9 cellular contexts compared by ENCODE assay signal in the genomic region with DNA sequence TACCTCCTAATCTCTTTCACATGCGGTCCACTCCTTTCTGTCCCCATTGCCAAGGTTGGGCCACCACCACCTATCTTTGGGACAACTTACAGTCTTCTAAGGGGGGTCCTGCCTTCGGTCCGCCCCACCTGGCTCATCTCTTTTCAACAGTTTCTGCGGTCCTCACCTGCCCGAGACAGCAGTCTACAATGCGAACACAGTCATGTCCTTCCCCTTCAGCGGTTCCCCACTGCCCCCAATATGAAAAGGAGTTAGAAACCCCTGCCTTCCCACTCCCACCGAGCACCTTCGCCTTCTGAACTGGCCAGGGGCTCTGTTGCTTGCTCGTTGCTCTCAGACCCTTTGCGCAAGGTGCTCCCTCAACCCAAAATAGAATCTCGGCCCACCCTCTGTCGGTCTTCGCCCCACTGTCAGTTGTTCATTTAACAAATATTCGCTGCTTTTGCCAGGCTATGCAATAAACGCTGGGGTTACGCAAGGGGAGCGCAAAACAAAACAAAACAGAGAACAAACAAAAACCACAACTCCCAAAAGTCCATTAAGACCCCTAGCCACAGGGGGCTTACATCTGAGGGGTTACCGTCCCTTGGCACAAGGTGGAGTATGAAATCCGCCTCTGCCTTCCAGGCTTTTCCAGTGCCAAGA. TPM values are rescaled to one million over a fixed set of nuclear protein-coding genes. Genes with fewer than 3 reads are reported as not detected.
DNase-seq lines count a peak whose midpoint lies in the region; ATAC-seq, FAIRE-seq and TF ChIP-seq lines count a peak whose summit lies in the region.
"Had no signal": no experiment of that assay in that cellular context is flagged by ENCODE, and none has a peak within 500 bp of the region (broad histone marks: within the 10 kb centered on the region; RNA-seq: fewer than 3 reads in every experiment).

No MANE protein-coding gene starts in this region.

- TF ChIP-seq CTCF in HCT116 (IDR thresholded peaks at IDR 0.05 in 2 of 3, conservative IDR thresholded peaks at IDR 0.05 in 1 of 3; ENCODE audit: borderline replicate concordance in 1 of 3, insufficient read depth in 1 of 3, low read depth in 2 of 3, low read length in 2 of 3), result no peak

- peak overlapping the region; percentile 76 to 78 for H3K4me3 ChIP-seq in HCT116 (replicated peaks in 1 of 2; ENCODE audit: low read depth in 1 of 2, low read length in 2 of 2)
- H3K4me3 ChIP-seq in right cardiac atrium (ENCODE audit: low read length), result peak overlapping the region; percentile 51
- H3K4me3 ChIP-seq in small intestine (ENCODE audit: low read depth in 1 of 2, low read length in 2 of 2), result peak overlapping the region; percentile 67 to 68

- WGBS in right cardiac atrium, result 27% methylated on average over 20 of the region's 20 CpGs
- WGBS in small intestine, 3 donors, result 26 to 34% (median 28%) methylated on average over 20 of the region's 20 CpGs

- peak overlapping the region; percentile 78 for H3K4me2 ChIP-seq in HCT116 (ENCODE audit: low read length)

- peak overlapping the region; percentile 79 for H3K9ac ChIP-seq in HCT116 (ENCODE audit: low read length)

- TSS peak; percentile 92 for BruUV-seq in HCT116 (replicated peaks; lab: Mats Ljungman, UMichigan)

- H3K27ac Mint-ChIP-seq in activated T-helper 17 cell treated with anti-CD3 and anti-CD28 coated beads, Interleukin-2, amount 50 U/mL, for 72 hours, result peak overlapping the region; percentile 94

- TF ChIP-seq RAD21 in HCT116 (IDR thresholded peaks at IDR 0.05; ENCODE audit: low read depth), result no peak

- H3K4me3 Mint-ChIP-seq in activated T-helper 17 cell treated with anti-CD3 and anti-CD28 coated beads, Interleukin-2, amount 50 U/mL, for 72 hours, result peak overlapping the region; percentile 99

- RAD21 ChIA-PET in HCT116 (lab: Charles Lee; ENCODE audit: low non-redundant PET in 1 of 2, low total read pairs in 2 of 2, uncharacterized antibody in 2 of 2, unreplicated experiment in 2 of 2), result interaction anchor here (1.0 to 3.0 kb wide), 2 partner anchors 36 kb away, joined by 6 to 10 read pairs; no protein-coding TSS in a partner anchor

- H3K27me3 ChIP-seq in HCT116 (ENCODE audit: insufficient read depth, low read length), result no peaks in the 10 kb centered on the region
- no peaks in the 10 kb centered on the region for H3K27me3 ChIP-seq in right cardiac atrium (ENCODE audit: control insufficient read depth, insufficient read depth)
- H3K27me3 ChIP-seq in small intestine (ENCODE audit: control insufficient read depth in 2 of 2, insufficient read depth in 2 of 2, low read length in 2 of 2), result no peaks in the 10 kb centered on the region

- H3K36me3 ChIP-seq in HCT116 (ENCODE audit: control insufficient read depth in 1 of 2, insufficient read depth in 2 of 2, low read length in 2 of 2) (peaks cover 3 to 9% of the 10 kb centered on the region in 2 experiments), small intestine (ENCODE audit: control insufficient read depth in 2 of 2, insufficient read depth in 2 of 2, low read length in 2 of 2) (no peaks in the 10 kb centered on the region)

- H3K4me1 ChIP-seq in HCT116 (ENCODE audit: control insufficient read depth in 1 of 2, insufficient read depth in 2 of 2, low read length in 2 of 2), result peaks cover 4 to 17% of the 10 kb centered on the region in 2 experiments; a peak in 3 of 4 replicates
- peaks cover 2% of the 10 kb centered on the region for H3K4me1 ChIP-seq in right cardiac atrium (ENCODE audit: control insufficient read depth, insufficient read depth, low read length)
- H3K4me1 ChIP-seq in small intestine (ENCODE audit: control insufficient read depth in 2 of 2, insufficient read depth in 1 of 2, low read depth in 1 of 2, low read length in 1 of 2), result peaks cover 0 to 4% of the 10 kb centered on the region in 2 donors

- H3K4me1 Mint-ChIP-seq in activated T-helper 17 cell treated with anti-CD3 and anti-CD28 coated beads, Interleukin-2, amount 50 U/mL, for 72 hours, result peaks cover 23% of the 10 kb centered on the region

- no peak for ATAC-seq in HCT116
- ATAC-seq in activated T-helper 17 cell treated with anti-CD3 and anti-CD28 coated beads, Interleukin-2, amount 50 U/mL, for 72 hours (replicated peaks), result no peak
- peak; percentile 40 to 46 for ATAC-seq in right cardiac atrium
- no peak for ATAC-seq in HG03565 (IDR thresholded peaks at IDR 0.05; ENCODE audit: unreplicated experiment)

- CTCF ChIA-PET in HCT116 (lab: Charles Lee), result interaction anchor here (1.0 to 2.3 kb wide), 2 partner anchors 10 to 37 kb away, joined by 3 to 20 read pairs; no protein-coding TSS in a partner anchor

- no peaks in the 10 kb centered on the region for H3K9me2 ChIP-seq in HCT116 (ENCODE audit: insufficient read depth)

- peaks cover 0 to 4% of the 10 kb centered on the region in 2 experiments; a peak in 1 of 4 replicates for H3K9me3 ChIP-seq in HCT116 (ENCODE audit: control insufficient read depth in 1 of 2, insufficient read depth in 1 of 2, low read depth in 1 of 2, low read length in 2 of 2)
- no peaks in the 10 kb centered on the region for H3K9me3 ChIP-seq in right cardiac atrium (ENCODE audit: control insufficient read depth, low read length)
- H3K9me3 ChIP-seq in small intestine (ENCODE audit: control insufficient read depth, low read depth), result no peaks in the 10 kb centered on the region

- intact Hi-C loops in HCT116 (cut with micrococcal nuclease) (loop anchor here (1.0 kb wide), 1 partner anchor 92 kb away; no protein-coding TSS in a partner anchor), right cardiac atrium (cut with DNase I) (no loop called here)

- H3K27ac ChIP-seq in HCT116 (ENCODE audit: low read depth, low read length) (peak overlapping the region; percentile 79; the same call in 1 of the 2 replicates), right cardiac atrium (ENCODE audit: low read length) (no peak overlapping the region), small intestine (ENCODE audit: low read depth in 1 of 2, low read length in 1 of 2) (peak overlapping the region in 1 of 2 donors; percentile 36)

- DNase-seq in HCT116 (ENCODE audit: low read depth, low spot score), result no peak
- DNase-seq in right cardiac atrium, result peak; percentile 19 to 52 (median 42)
- DNase-seq in small intestine, result no peak
- DNase-seq in NCI-H345 (lab: John Stamatoyannopoulos, UW), result no peak
- no peak for DNase-seq in urothelium cell line (ENCODE audit: low spot score)
- DNase-seq in GOT3 (lab: John Stamatoyannopoulos, UW), result no peak

- H3K9me3 Mint-ChIP-seq in activated T-helper 17 cell treated with anti-CD3 and anti-CD28 coated beads, Interleukin-2, amount 50 U/mL, for 72 hours, result no peaks in the 10 kb centered on the region

- H4K20me1 ChIP-seq in HCT116 (ENCODE audit: insufficient read depth), result peaks cover 6% of the 10 kb centered on the region; the same call in 1 of the 2 replicates

- peaks cover 43% of the 10 kb centered on the region for H3K79me2 ChIP-seq in HCT116 (ENCODE audit: insufficient read depth, low read length)

- POLR2A ChIA-PET in HCT116 (lab: Charles Lee), result interaction anchor here (0.9 to 1.1 kb wide), 2 partner anchors 10 to 36 kb away, joined by 3 to 6 read pairs; no protein-coding TSS in a partner anchor

- FAIRE-seq in small intestine (lab: Jason Lieb, UNC), result no peak
- FAIRE-seq in urothelium cell line (lab: Jason Lieb, UNC), result no peak

- TF ChIP-seq POLR2A in HCT116 (IDR thresholded peaks at IDR 0.05; ENCODE audit: borderline replicate concordance, extremely low read depth, insufficient read depth, insufficient read length), result no peak

- H3K27me3 Mint-ChIP-seq in activated T-helper 17 cell treated with anti-CD3 and anti-CD28 coated beads, Interleukin-2, amount 50 U/mL, for 72 hours, result no peaks in the 10 kb centered on the region

- peaks cover 47% of the 10 kb centered on the region for H3K36me3 Mint-ChIP-seq in activated T-helper 17 cell treated with anti-CD3 and anti-CD28 coated beads, Interleukin-2, amount 50 U/mL, for 72 hours (ENCODE audit: low read depth)

- peak overlapping the region; percentile 56 for H2AFZ ChIP-seq in HCT116 (ENCODE audit: low read depth, low read length, poor library complexity, severe bottlenecking)

TF ChIP-seq in HCT116, 20 proteins besides CTCF, POLR2A, EP300 and RAD21 (continues in another document):
- TF ChIP-seq SP1 (IDR thresholded peaks at IDR 0.05; ENCODE audit: low read depth) (no peak), YY1 (IDR thresholded peaks at IDR 0.05; ENCODE audit: extremely low read depth, insufficient replicate concordance, low read depth, low read length) (no peak), FOSL1 (IDR thresholded peaks at IDR 0.05; ENCODE audit: low read depth) (no peak), CEBPB (IDR thresholded peaks at IDR 0.05; ENCODE audit: low read depth) (no peak), SIN3A (IDR thresholded peaks at IDR 0.05; ENCODE audit: low read depth) (no peak), EGR1 (IDR thresholded peaks at IDR 0.05; ENCODE audit: low read depth) (no peak), TCF7L2 (IDR thresholded peaks at IDR 0.05; ENCODE audit: borderline replicate concordance, extremely low read depth, insufficient read depth, insufficient read length) (no peak), CBX3 (IDR thresholded peaks at IDR 0.05; ENCODE audit: low read depth) (no peak), JUND (IDR thresholded peaks at IDR 0.05) (no peak), EZH2phosphoT487 (IDR thresholded peaks at IDR 0.05; ENCODE audit: borderline replicate concordance) (no peak), EZH2 (IDR thresholded peaks at IDR 0.05) (no peak), POLR2AphosphoS5 (IDR thresholded peaks at IDR 0.05; ENCODE audit: low read depth, low read length) (no peak)
- TF ChIP-seq, protein P1, sequence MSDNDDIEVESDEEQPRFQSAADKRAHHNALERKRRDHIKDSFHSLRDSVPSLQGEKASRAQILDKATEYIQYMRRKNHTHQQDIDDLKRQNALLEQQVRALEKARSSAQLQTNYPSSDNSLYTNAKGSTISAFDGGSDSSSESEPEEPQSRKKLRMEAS (IDR thresholded peaks at IDR 0.05), result no peak

RNA-seq across cellular contexts. Expression of a gene that starts 0.6 kb away (rescaled TPM):
- total RNA-seq in HCT116 (2021; ENCODE audit: unreplicated experiment) (112 TPM), right cardiac atrium (1 to 10 TPM; 3.2 to 4.6 (median 4.3) TPM)
- 43.2 and 55.4 TPM in 2 replicates for polyA plus RNA-seq in HCT116 (2012)
- 100 to 1,000 TPM; 210 to 232 TPM for total RNA-seq in activated T-helper 17 cell treated with anti-CD3 and anti-CD28 coated beads, Interleukin-2, amount 50 U/mL, for 72 hours
- polyA plus RNA-seq in right cardiac atrium (1.1 TPM), small intestine (10 to 100 TPM in 1 of 3 donors, 1 to 10 TPM in 2; 1.6 to 14.0 (median 1.8) TPM)

RNA-seq across cellular contexts. Expression of a gene that starts 21.8 kb away (rescaled TPM):
- total RNA-seq in HCT116 (2021; ENCODE audit: unreplicated experiment) (0.12 TPM), right cardiac atrium (not detected)
- polyA plus RNA-seq in HCT116 (2012), result 0.31 TPM in 1 of 2 replicates, not detected in the other
- total RNA-seq in activated T-helper 17 cell treated with anti-CD3 and anti-CD28 coated beads, Interleukin-2, amount 50 U/mL, for 72 hours, result not detected
- polyA plus RNA-seq in right cardiac atrium (not detected), small intestine (under 1 TPM in 1 of 3 donors, not detected in 2; 0.60 TPM)
- total RNA-seq: T-helper 1 cell treated with Interleukin-12 subunit alpha and Interleukin-12 subunit beta and Interleukin-4 antibody, amounts not matched to agents 30 ng/mL and 1 ng/mL, for 36 hours had no signal

Comparison
In these comparisons a context has a peak if more than half of its experiments do, and no peak if none do; other contexts are left out.
1. ATAC-seq: peak in right cardiac atrium (2 of 2); none in HCT116 (single experiment), activated T-helper 17 cell treated with anti-CD3 and anti-CD28 coated beads, Interleukin-2, amount 50 U/mL, for 72 hours (single experiment) and HG03565 (single experiment).
2. DNase-seq: peak in right cardiac atrium (3 of 3); none in HCT116 (single experiment), small intestine (single experiment), NCI-H345 (single experiment), urothelium cell line (single experiment) and GOT3 (single experiment).
3. RNA of a gene that starts 0.6 kb away (total RNA-seq): 210 to 232 TPM in activated T-helper 17 cell treated with anti-CD3 and anti-CD28 coated beads, Interleukin-2, amount 50 U/mL, for 72 hours and 112 TPM in HCT116 (single experiment); 3.2 to 4.6 TPM in right cardiac atrium; every median in the first group is over 10 times any median in the second.
4. Peak in every context shown above with its lines, with median percentiles within 50 percentile points of each other: H3K4me3 ChIP-seq.